In the genomic region with DNA sequence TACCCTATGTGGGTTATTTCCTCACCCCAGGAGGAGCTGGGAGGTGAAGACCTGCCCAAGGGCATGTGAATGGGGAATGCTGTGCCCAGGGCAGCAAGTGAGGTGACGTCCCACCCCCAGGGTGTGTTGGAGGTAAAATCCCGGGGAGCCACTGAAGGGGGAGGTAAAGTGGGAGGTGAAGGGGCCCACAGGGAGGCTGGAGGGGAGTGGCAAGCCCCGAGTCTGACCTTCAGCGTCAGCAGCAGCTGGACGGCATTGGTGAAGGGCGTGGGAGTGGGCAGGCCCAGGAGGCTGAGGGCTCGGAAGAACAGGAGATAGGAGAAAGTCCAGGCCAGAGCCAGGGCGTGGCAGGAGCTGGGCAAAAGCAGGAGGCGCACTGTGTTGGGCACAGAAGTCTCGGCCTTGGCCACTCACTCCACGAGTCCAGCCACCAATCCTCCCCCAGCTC, we compare ENCODE assay signal across 15 cellular contexts. TPM values are rescaled to one million over a fixed set of nuclear protein-coding genes. Genes with fewer than 3 reads are reported as not detected.
A peak's percentile ranks its signal among the peaks of the same experiment; 100 is the strongest.
DNase-seq lines count a peak whose midpoint lies in the region; ATAC-seq and TF ChIP-seq lines count a peak whose summit lies in the region.
"Had no signal": no experiment of that assay in that cellular context is flagged by ENCODE, and none has a peak within 500 bp of the region (broad histone marks: within the 10 kb centered on the region; RNA-seq: fewer than 3 reads in every experiment).

No MANE protein-coding gene starts in this region.

- H2BK15ac ChIP-seq in mesendoderm (replicated peaks; ENCODE audit: low read depth) = no peak overlapping the region

- WGBS in mesendoderm (ENCODE audit: extremely low coverage, insufficient coverage, low lambda C conversion rate) = no CpG with 5 or more reads among the region's 11 CpGs
- 40 to 73% (median 59%) methylated on average over 10 to 11 of the region's 11 CpGs for WGBS in stomach, 5 donors

- TF ChIP-seq POLR2A in stomach (IDR thresholded peaks at IDR 0.05) = no peak

- intact Hi-C loops in stomach (cut with DNase I; ENCODE audit: low total_unique reads) = no loop called here

- no peak overlapping the region for H3K27ac ChIP-seq in mesendoderm (ENCODE audit: low read depth, low read length)
- H3K27ac ChIP-seq in stomach = peak overlapping the region; percentile 26 to 99 (median 97)

- no peak overlapping the region for H3K18ac ChIP-seq in mesendoderm (ENCODE audit: low read length)

- H3K4me3 ChIP-seq in mesendoderm (ENCODE audit: low read length) (no peak overlapping the region), stomach (no peak overlapping the region)

- peaks cover 15% of the 10 kb centered on the region for H3K79me2 ChIP-seq in mesendoderm (ENCODE audit: control insufficient read depth, insufficient read depth, low read length)

- H3K27me3 Mint-ChIP-seq in activated T-cell treated with anti-CD3 and anti-CD28 coated beads, Interleukin-2, amount 50 U/mL, for 72 hours (ENCODE audit: low read depth) = no peaks in the 10 kb centered on the region

- peaks cover 17% of the 10 kb centered on the region for H3K79me1 ChIP-seq in mesendoderm (ENCODE audit: low read length)

- no peak overlapping the region for H2BK120ac ChIP-seq in mesendoderm (ENCODE audit: low read depth, low read length)

- H3K23ac ChIP-seq in mesendoderm (ENCODE audit: low read length) = no peak overlapping the region

- peaks cover 35% of the 10 kb centered on the region for H3K4me1 Mint-ChIP-seq in activated T-cell treated with anti-CD3 and anti-CD28 coated beads, Interleukin-2, amount 50 U/mL, for 72 hours (ENCODE audit: low read depth)

- peak overlapping the region; percentile 33 for H3K9ac ChIP-seq in mesendoderm (ENCODE audit: low read length)

- peak overlapping the region; percentile 85 to 96 for H3K4me3 Mint-ChIP-seq in activated T-cell treated with anti-CD3 and anti-CD28 coated beads, Interleukin-2, amount 50 U/mL, for 72 hours

- H3K27me3 ChIP-seq in mesendoderm (ENCODE audit: insufficient read depth, low read length, poor library complexity) = no peaks in the 10 kb centered on the region
- H3K27me3 ChIP-seq in stomach = no peaks in the 10 kb centered on the region

- H3K27ac Mint-ChIP-seq in activated T-cell treated with anti-CD3 and anti-CD28 coated beads, Interleukin-2, amount 50 U/mL, for 72 hours = no peak overlapping the region
- peak overlapping the region; percentile 17 to 95 for H3K27ac Mint-ChIP-seq in activated naive CD4-positive, alpha-beta T cell treated with anti-CD3 and anti-CD28 coated beads, Interleukin-2, amount 50 U/mL, for 72 hours

- H3K9me3 ChIP-seq in stomach = no peaks in the 10 kb centered on the region

- H4K5ac ChIP-seq in mesendoderm (ENCODE audit: low read length) = no peak overlapping the region

- no peak overlapping the region for H4K8ac ChIP-seq in mesendoderm (ENCODE audit: low read depth, low read length)

- peaks cover under 1% of the 10 kb centered on the region for H3K4me1 ChIP-seq in mesendoderm (ENCODE audit: control insufficient read depth, low read depth, low read length)
- peaks cover 22 to 34% (median 30%) of the 10 kb centered on the region in 4 donors for H3K4me1 ChIP-seq in stomach

- peaks cover 4% of the 10 kb centered on the region for H3K36me3 ChIP-seq in mesendoderm (ENCODE audit: control insufficient read depth, insufficient read depth, low read length)
- H3K36me3 ChIP-seq in stomach = peaks cover 14 to 27% (median 21%) of the 10 kb centered on the region in 4 donors

- no peak for TF ChIP-seq CTCF in stomach (IDR thresholded peaks at IDR 0.05)

- no peak overlapping the region for H3K4ac ChIP-seq in mesendoderm (ENCODE audit: low read depth, low read length)

- no peak overlapping the region for H2BK5ac ChIP-seq in mesendoderm (ENCODE audit: low read length)

- no peak overlapping the region for H2AK5ac ChIP-seq in mesendoderm (ENCODE audit: low read length)

- no peak for TF ChIP-seq EP300 in stomach (IDR thresholded peaks at IDR 0.05)

- H3K56ac ChIP-seq in mesendoderm (ENCODE audit: low read length) = peak overlapping the region; percentile 67

- H3K9me3 Mint-ChIP-seq in activated T-cell treated with anti-CD3 and anti-CD28 coated beads, Interleukin-2, amount 50 U/mL, for 72 hours = no peaks in the 10 kb centered on the region
- H3K9me3 Mint-ChIP-seq in activated naive CD4-positive, alpha-beta T cell treated with anti-CD3 and anti-CD28 coated beads, Interleukin-2, amount 50 U/mL, for 72 hours = no peaks in the 10 kb centered on the region

- no peak overlapping the region for H3K4me2 ChIP-seq in mesendoderm (ENCODE audit: low read length)

- H3K36me3 Mint-ChIP-seq in activated T-cell treated with anti-CD3 and anti-CD28 coated beads, Interleukin-2, amount 50 U/mL, for 72 hours (ENCODE audit: insufficient read depth in 2 of 2) = peaks cover 2 to 3% of the 10 kb centered on the region in 2 donors
- H3K36me3 Mint-ChIP-seq in activated naive CD4-positive, alpha-beta T cell treated with anti-CD3 and anti-CD28 coated beads, Interleukin-2, amount 50 U/mL, for 72 hours = peaks cover 11 to 18% of the 10 kb centered on the region in 2 donors

- ATAC-seq in activated T-cell treated with anti-CD3 and anti-CD28 coated beads, Interleukin-2, amount 50 U/mL, for 72 hours (replicated peaks in 1 of 2) = no peak
- ATAC-seq in activated naive CD4-positive, alpha-beta T cell treated with anti-CD3 and anti-CD28 coated beads, Interleukin-2, amount 50 U/mL, for 72 hours = no peak
- ATAC-seq in HG03520 (IDR thresholded peaks at IDR 0.05; ENCODE audit: unreplicated experiment) (no peak), HG03460 (IDR thresholded peaks at IDR 0.05; ENCODE audit: unreplicated experiment) (no peak)
- ATAC-seq: PC-3 had no signal

- DNase-seq in activated T-cell treated with anti-CD3 and anti-CD28 coated beads, Interleukin-2, amount 50 U/mL, for 72 hours = no peak
- no peak for DNase-seq in activated T-cell treated with anti-CD3 and anti-CD28 coated beads for 4 hours
- DNase-seq in activated naive CD4-positive, alpha-beta T cell treated with anti-CD3 and anti-CD28 coated beads, Interleukin-2, amount 50 U/mL, for 72 hours (ENCODE audit: low spot score in 2 of 2) = no peak
- DNase-seq in mesendoderm = no peak
- peak; percentile 59 for DNase-seq in stomach
- no peak for DNase-seq in NCI-H2081 treated with DMSO at 0.1 percent for 48 hours (lab: John Stamatoyannopoulos, UW)
- DNase-seq: activated gamma-delta T cell treated with Interleukin-2 at 50 U/mL for 16 hours; GDM1; KBM-7; NCI-H2081; stimulated activated CD4-positive, alpha-beta T cell treated with anti-CD3 and anti-CD28 coated beads, Interleukin-2, amount 100 ng/mL, for 48 hours had no signal

RNA-seq across cellular contexts. Expression of a gene that starts 2.4 kb away (rescaled TPM):
- total RNA-seq in activated T-cell treated with anti-CD3 and anti-CD28 coated beads, Interleukin-2, amount 50 U/mL, for 72 hours = 10 to 100 TPM; 60.3 to 71.0 TPM
- total RNA-seq in activated naive CD4-positive, alpha-beta T cell treated with anti-CD3 and anti-CD28 coated beads, Interleukin-2, amount 50 U/mL, for 72 hours = 10 to 100 TPM; 56.8 to 97.2 TPM
- polyA plus RNA-seq in mesendoderm (2013, experiment 1 of 2) = 95.4 TPM
- 92.1 TPM for polyA plus RNA-seq in mesendoderm (2013, experiment 2 of 2)
- total RNA-seq in stomach = 1,000 to 10,000 TPM in 1 of 5 donors, 100 to 1,000 TPM in 1, 10 to 100 TPM in 3; 22.0 to 1,215 (median 95.1) TPM
- polyA plus RNA-seq in stomach = 10 to 100 TPM; 14.1 to 20.6 (median 19.1) TPM

RNA-seq across cellular contexts. Expression of a gene that starts 4.2 kb away (rescaled TPM):
- 10 to 100 TPM; 11.0 to 17.5 TPM for total RNA-seq in activated T-cell treated with anti-CD3 and anti-CD28 coated beads, Interleukin-2, amount 50 U/mL, for 72 hours
- 10 to 100 TPM; 10.2 to 15.8 TPM for total RNA-seq in activated naive CD4-positive, alpha-beta T cell treated with anti-CD3 and anti-CD28 coated beads, Interleukin-2, amount 50 U/mL, for 72 hours
- polyA plus RNA-seq in mesendoderm (2013, experiment 1 of 2) = 18.7 TPM
- 20.4 TPM for polyA plus RNA-seq in mesendoderm (2013, experiment 2 of 2)
- 100 to 1,000 TPM in 1 of 5 donors, 10 to 100 TPM in 4; 25.5 to 147 (median 34.5) TPM for total RNA-seq in stomach
- polyA plus RNA-seq in stomach = 10 to 100 TPM; 35.3 to 54.1 (median 45.1) TPM

RNA-seq across cellular contexts. Expression of a gene that starts 13.7 kb away (rescaled TPM):
- total RNA-seq in activated T-cell treated with anti-CD3 and anti-CD28 coated beads, Interleukin-2, amount 50 U/mL, for 72 hours = 1,000 to 10,000 TPM; 1,618 to 1,817 TPM
- 1,000 to 10,000 TPM; 1,448 to 1,707 TPM for total RNA-seq in activated naive CD4-positive, alpha-beta T cell treated with anti-CD3 and anti-CD28 coated beads, Interleukin-2, amount 50 U/mL, for 72 hours
- 2,066 TPM for polyA plus RNA-seq in mesendoderm (2013, experiment 1 of 2)
- 2,070 TPM for polyA plus RNA-seq in mesendoderm (2013, experiment 2 of 2)
- 1,000 to 10,000 TPM in 4 of 5 donors, 100 to 1,000 TPM in 1; 634 to 2,012 (median 1,471) TPM for total RNA-seq in stomach
- 1,000 to 10,000 TPM; 4,159 to 5,346 (median 4,356) TPM for polyA plus RNA-seq in stomach

RNA-seq across cellular contexts. Expression of a gene that starts 14.0 kb away (rescaled TPM):
- under 1 TPM; 0.24 to 0.63 TPM for total RNA-seq in activated T-cell treated with anti-CD3 and anti-CD28 coated beads, Interleukin-2, amount 50 U/mL, for 72 hours
- not detected for total RNA-seq in activated naive CD4-positive, alpha-beta T cell treated with anti-CD3 and anti-CD28 coated beads, Interleukin-2, amount 50 U/mL, for 72 hours
- polyA plus RNA-seq in mesendoderm (2013, experiment 1 of 2) = 1.1 TPM
- polyA plus RNA-seq in mesendoderm (2013, experiment 2 of 2) = 2.1 TPM
- 10 to 100 TPM; 28.0 to 99.5 (median 47.1) TPM for total RNA-seq in stomach
- 10 to 100 TPM; 33.4 to 49.8 (median 39.3) TPM for polyA plus RNA-seq in stomach
- total RNA-seq: frontal cortex had no signal

RNA-seq across cellular contexts. Expression of a gene that starts 27.4 kb away (rescaled TPM):
- 1 to 10 TPM; 2.9 to 3.7 TPM for total RNA-seq in activated T-cell treated with anti-CD3 and anti-CD28 coated beads, Interleukin-2, amount 50 U/mL, for 72 hours
- 1 to 10 TPM; 3.5 to 6.1 TPM for total RNA-seq in activated naive CD4-positive, alpha-beta T cell treated with anti-CD3 and anti-CD28 coated beads, Interleukin-2, amount 50 U/mL, for 72 hours
- polyA plus RNA-seq in mesendoderm (2013, experiment 1 of 2) = 5.4 TPM
- 5.2 TPM for polyA plus RNA-seq in mesendoderm (2013, experiment 2 of 2)
- total RNA-seq in stomach = 10 to 100 TPM in 2 of 5 donors, 1 to 10 TPM in 1, not detected in 2; 4.2 to 35.6 (median 21.0) TPM
- 10 to 100 TPM in 1 of 3 donors, 1 to 10 TPM in 2; 8.2 to 12.0 (median 8.6) TPM for polyA plus RNA-seq in stomach
